14 cellular contexts compared by ENCODE assay signal in genomic region chr19:6063576-6063961, GRCh38. TPM values are rescaled to one million over a fixed set of nuclear protein-coding genes. Genes with fewer than 3 reads are reported as not detected.
DNase-seq lines count a peak whose midpoint lies in the region; ATAC-seq, FAIRE-seq and TF ChIP-seq lines count a peak whose summit lies in the region.
"Had no signal": no experiment of that assay in that cellular context is flagged by ENCODE, and none has a peak within 500 bp of the region (broad histone marks: within the 10 kb centered on the region; RNA-seq: fewer than 3 reads in every experiment).

No MANE protein-coding gene starts in this region.

- H3K36me3 ChIP-seq in Peyer's patch (no peaks in the 10 kb centered on the region), H1 (ENCODE audit: control insufficient read depth in 2 of 4, insufficient read depth in 4 of 4, low read length in 3 of 4) (no peaks in the 10 kb centered on the region), testis (ENCODE audit: low read depth, missing control alignments) (no peaks in the 10 kb centered on the region)

- no peak overlapping the region for H3K56ac ChIP-seq in H1 (replicated peaks; ENCODE audit: insufficient read length, low read depth, low read length)

- H2BK20ac ChIP-seq in H1 (ENCODE audit: low read length) = no peak overlapping the region

- CTCF ChIA-PET in H1 (lab: Charles Lee; ENCODE audit: partially characterized antibody) = interaction anchor here (1.0 to 4.1 kb wide), 3 partner anchors 16 to 689 kb away, joined by 3 to 17 read pairs (median 3); no protein-coding TSS in a partner anchor
- CTCF ChIA-PET in activated CD4-positive, alpha-beta T cell treated with anti-CD3 and anti-CD28 coated beads for 36 hours (lab: Charles Lee) = interaction anchor here (0.8 kb wide), 1 partner anchor 14 kb away, joined by 3 read pairs; no protein-coding TSS in a partner anchor

- no peaks in the 10 kb centered on the region for H3K27me3 ChIP-seq in Peyer's patch
- no peaks in the 10 kb centered on the region for H3K27me3 ChIP-seq in H1 (replicated peaks in 1 of 4; ENCODE audit: control insufficient read depth in 3 of 4, extremely low read depth in 1 of 4, insufficient read depth in 3 of 4, low read length in 3 of 4)
- no peaks in the 10 kb centered on the region for H3K27me3 ChIP-seq in testis

- peaks cover 3% of the 10 kb centered on the region for H3K36me3 Mint-ChIP-seq in nephron (ENCODE audit: low read depth)
- no peaks in the 10 kb centered on the region for H3K36me3 Mint-ChIP-seq in activated CD4-positive, alpha-beta T cell treated with anti-CD3 and anti-CD28 coated beads for 36 hours (ENCODE audit: low read depth)

- H3K9ac ChIP-seq in H1 (replicated peaks in 1 of 4; ENCODE audit: extremely low read depth in 1 of 4, low read depth in 3 of 4, low read length in 3 of 4) = no peak overlapping the region

- no peak overlapping the region for H2BK120ac ChIP-seq in H1 (replicated peaks; ENCODE audit: low read depth, low read length)

- peak overlapping the region; percentile 10 to 81 (median 54) for H3K27ac Mint-ChIP-seq in nephron
- no peak overlapping the region for H3K27ac Mint-ChIP-seq in activated CD4-positive, alpha-beta T cell treated with anti-CD3 and anti-CD28 coated beads for 36 hours

- TF ChIP-seq CTCF in Peyer's patch (IDR thresholded peaks at IDR 0.05) (no peak), H1 (IDR thresholded peaks at IDR 0.05; ENCODE audit: control extremely low read depth in 1 of 3, insufficient read depth in 1 of 3, low read depth in 1 of 3, low read length in 3 of 3) (no peak), nephron (IDR thresholded peaks at IDR 0.05; ENCODE audit: unreplicated experiment in 3 of 3) (no peak), testis (IDR thresholded peaks at IDR 0.05) (no peak)

- no peak for FAIRE-seq in H1 (lab: Jason Lieb, UNC)

- H4K8ac ChIP-seq in H1 (ENCODE audit: extremely low read depth, insufficient read depth, low read length) = no peak overlapping the region

- H4K5ac ChIP-seq in H1 (ENCODE audit: insufficient read length, low read depth, low read length) = no peak overlapping the region

- H3K18ac ChIP-seq in H1 (ENCODE audit: extremely low read depth, low read length) = no peak overlapping the region; the same call in 1 of the 2 replicates

- H3K4me3 ChIP-seq in Peyer's patch = no peak overlapping the region
- no peak overlapping the region for H3K4me3 ChIP-seq in H1 (ENCODE audit: extremely low read depth in 1 of 4, insufficient read depth in 2 of 4, low read depth in 3 of 4, low read length in 4 of 4)
- H3K4me3 ChIP-seq in testis = no peak overlapping the region

- 94% methylated on average over 7 of the region's 7 CpGs; no CpG with 5 or more reads in 1 of the 2 experiments for WGBS in H1 (ENCODE audit: extremely low coverage in 1 of 2, insufficient coverage in 1 of 2, insufficient read length in 1 of 2, insufficient replicate concordance in 2 of 2, low coverage in 1 of 2, low lambda C conversion rate in 2 of 2, missing lambda C conversion rate in 1 of 2), 2 experiments
- 60 to 80% methylated on average over 3 to 7 of the region's 7 CpGs for WGBS in testis, 2 donors

- intact Hi-C loops in testis (cut with DNase I; ENCODE audit: low total_unique reads) = no loop called here
- intact Hi-C loops in activated CD4-positive, alpha-beta T cell treated with anti-CD3 and anti-CD28 coated beads for 36 hours (cut with DNase I, micrococcal nuclease) = no loop called here

- no peak overlapping the region for H2AFZ ChIP-seq in H1 (ENCODE audit: low read length)

- DNase-seq in Peyer's patch (no peak), H1 (ENCODE audit: low read depth in 1 of 2, low spot score in 2 of 2) (no peak), testis (peak; percentile 7), NCI-H1930 (lab: John Stamatoyannopoulos, UW) (no peak)
- DNase-seq in activated CD8-positive, alpha-beta memory T cell treated with anti-CD3 and anti-CD28 coated beads for 24 hours = no peak
- no peak for DNase-seq in activated CD4-positive, alpha-beta T cell treated with anti-CD3 and anti-CD28 coated beads for 36 hours
- DNase-seq: activated CD8-positive, alpha-beta T cell treated with anti-CD3 and anti-CD28 coated beads for 36 hours; COR-L47; effector memory CD8-positive, alpha-beta T cell; NCI-H1436; stimulated activated naive CD4-positive, alpha-beta T cell treated with Interleukin-2 at 50 U/mL for 16 hours; SW 1271 had no signal

- no peak overlapping the region; the same call in 1 of the 2 replicates for H2BK12ac ChIP-seq in H1 (ENCODE audit: low read depth, low read length)

- 0 out of 2 replicates have a peak, but pooled peaks cover 2% of the 10 kb centered on the region for H3K23me2 ChIP-seq in H1 (ENCODE audit: low read depth, low read length)

- TF ChIP-seq EP300 in H1 (IDR thresholded peaks at IDR 0.05; ENCODE audit: borderline replicate concordance in 1 of 2, low read depth in 2 of 2, low read length in 2 of 2) = no peak

- no peak overlapping the region for H4K91ac ChIP-seq in H1 (replicated peaks; ENCODE audit: insufficient read length, low read length)

- H3K4me1 Mint-ChIP-seq in nephron = peaks cover 31% of the 10 kb centered on the region
- H3K4me1 Mint-ChIP-seq in activated CD4-positive, alpha-beta T cell treated with anti-CD3 and anti-CD28 coated beads for 36 hours = peaks cover 60% of the 10 kb centered on the region

- H2BK15ac ChIP-seq in H1 (ENCODE audit: low read length) = no peak overlapping the region

- H3K9me3 Mint-ChIP-seq in nephron = no peaks in the 10 kb centered on the region
- H3K9me3 Mint-ChIP-seq in activated CD4-positive, alpha-beta T cell treated with anti-CD3 and anti-CD28 coated beads for 36 hours (ENCODE audit: low read depth) = no peaks in the 10 kb centered on the region
- H3K9me3 Mint-ChIP-seq: activated CD8-positive, alpha-beta T cell treated with anti-CD3 and anti-CD28 coated beads for 36 hours; effector memory CD8-positive, alpha-beta T cell had no signal

- POLR2A ChIA-PET in H1 (lab: Charles Lee; ENCODE audit: partially characterized antibody) = no interaction called here
- POLR2A ChIA-PET in activated CD4-positive, alpha-beta T cell treated with anti-CD3 and anti-CD28 coated beads for 36 hours (lab: Charles Lee) = no interaction called here

- peak overlapping the region in 3 of 4 donors; percentile 40 to 92 (median 69) for H3K27ac ChIP-seq in Peyer's patch
- 0 out of 2 replicates have a peak overlapping the region, but pooled peaks have one; percentile 38 for H3K27ac ChIP-seq in H1 (ENCODE audit: low read depth, low read length)
- H3K27ac ChIP-seq in testis = no peak overlapping the region

- H4K20me1 ChIP-seq in H1 (replicated peaks in 1 of 2; ENCODE audit: control insufficient read depth in 1 of 2, insufficient read depth in 2 of 2, low read length in 2 of 2) = peaks cover 2 to 4% of the 10 kb centered on the region in 2 experiments

- no peaks in the 10 kb centered on the region for H3K79me2 ChIP-seq in H1 (ENCODE audit: control insufficient read depth in 1 of 2, insufficient read depth in 2 of 2, low read length in 2 of 2)

- H3K79me1 ChIP-seq in H1 (ENCODE audit: low read depth, low read length) = no peaks in the 10 kb centered on the region

- no peak overlapping the region for H3K4ac ChIP-seq in H1 (replicated peaks; ENCODE audit: insufficient read length, low read depth, low read length)

- ATAC-seq in activated CD4-positive, alpha-beta T cell treated with anti-CD3 and anti-CD28 coated beads for 36 hours = no peak
- ATAC-seq: activated CD8-positive, alpha-beta T cell treated with anti-CD3 and anti-CD28 coated beads for 36 hours; effector memory CD8-positive, alpha-beta T cell had no signal

- no peak overlapping the region for H3K14ac ChIP-seq in H1 (ENCODE audit: insufficient read length)

- no peak overlapping the region for H3K23ac ChIP-seq in H1 (ENCODE audit: insufficient read length)

- no peak for TF ChIP-seq RAD21 in H1 (IDR thresholded peaks at IDR 0.05 in 1 of 2, conservative IDR thresholded peaks at IDR 0.05 in 1 of 2; ENCODE audit: low read depth in 2 of 2, low read length in 2 of 2)

- H3K9me3 ChIP-seq in Peyer's patch (no peaks in the 10 kb centered on the region), H1 (ENCODE audit: insufficient read depth in 2 of 2, low read depth in 1 of 2, low read length in 1 of 2) (no peaks in the 10 kb centered on the region), testis (no peaks in the 10 kb centered on the region)

- TF ChIP-seq POLR2A in Peyer's patch (IDR thresholded peaks at IDR 0.05) = no peak
- TF ChIP-seq POLR2A in H1 (IDR thresholded peaks at IDR 0.05; ENCODE audit: control extremely low read depth in 1 of 2, low read depth in 2 of 2, low read length in 2 of 2) = no peak
- TF ChIP-seq POLR2A in testis (IDR thresholded peaks at IDR 0.05) = no peak

- H2AK5ac ChIP-seq in H1 (ENCODE audit: low read depth, low read length) = no peak overlapping the region

- no peak overlapping the region for H2BK5ac ChIP-seq in H1 (ENCODE audit: low read depth, low read length)

- H3K4me2 ChIP-seq in H1 (ENCODE audit: insufficient read depth in 1 of 2, low read depth in 2 of 2, low read length in 2 of 2) = no peak overlapping the region

- no peak overlapping the region for H3K4me3 Mint-ChIP-seq in nephron
- H3K4me3 Mint-ChIP-seq in activated CD4-positive, alpha-beta T cell treated with anti-CD3 and anti-CD28 coated beads for 36 hours = no peak overlapping the region
- H3K4me3 Mint-ChIP-seq: activated CD8-positive, alpha-beta T cell treated with anti-CD3 and anti-CD28 coated beads for 36 hours; effector memory CD8-positive, alpha-beta T cell had no signal

- peaks cover 9% of the 10 kb centered on the region for H3K27me3 Mint-ChIP-seq in nephron (ENCODE audit: low read depth)
- peaks cover 5% of the 10 kb centered on the region for H3K27me3 Mint-ChIP-seq in activated CD4-positive, alpha-beta T cell treated with anti-CD3 and anti-CD28 coated beads for 36 hours
- H3K27me3 Mint-ChIP-seq: activated CD8-positive, alpha-beta T cell treated with anti-CD3 and anti-CD28 coated beads for 36 hours; progenitor cell of endocrine pancreas had no signal

- H3K4me1 ChIP-seq in Peyer's patch = peaks cover 0 to 83% (median 2%) of the 10 kb centered on the region in 4 donors
- H3K4me1 ChIP-seq in H1 (replicated peaks in 1 of 4; ENCODE audit: control insufficient read depth in 3 of 4, insufficient read depth in 4 of 4, low read length in 3 of 4) = peaks cover 3 to 6% (median 5%) of the 10 kb centered on the region in 4 experiments; a peak in 6 of 7 replicates
- peaks cover 7% of the 10 kb centered on the region for H3K4me1 ChIP-seq in testis

RNA-seq across cellular contexts. Expression of gene RFX2, which starts 46.7 kb away (rescaled TPM):
- total RNA-seq in Peyer's patch (10 to 100 TPM in 2 of 4 donors, 1 to 10 TPM in 2; 2.6 to 33.9 (median 10.3) TPM), testis (100 to 1,000 TPM in 1 of 2 donors, 10 to 100 TPM in 1; 92.9 to 127 TPM)
- 4.8 and 5.5 TPM in 2 replicates for total RNA-seq in H1 (2021; fragmentation: NEBNext Ultra II Directional; extraction: Animal tissue kit (Norgen Biotek cat#: 25700))
- polyA plus RNA-seq in H1 (2011; rRNA removed) (5.3 and 5.9 TPM in 2 replicates), testis (ENCODE audit: insufficient read depth, low read depth, low replicate concordance) (197 TPM)
- polyA plus RNA-seq in H1 (2011; cell fraction: cytosol; rRNA removed) = 5.6 TPM
- polyA plus RNA-seq in H1 (2011; cell fraction: nucleus; rRNA removed) = 7.7 TPM
- 1.8 to 4.5 TPM (median 3.3 TPM) in 4 replicates for polyA plus RNA-seq in H1 (2012, experiment 1 of 2)
- polyA plus RNA-seq in H1 (2012, experiment 2 of 2) = 3.1 TPM
- polyA plus RNA-seq in H1 (2013, experiment 1 of 2) = 2.8 TPM
- polyA plus RNA-seq in H1 (2013, experiment 2 of 2) = 3.4 TPM
- polyA minus RNA-seq in H1 (2011; rRNA and poly(A)+ RNA removed) = 5.0 and 6.5 TPM in 2 replicates
- polyA minus RNA-seq in H1 (2011; cell fraction: cytosol; rRNA and poly(A)+ RNA removed) = 7.0 TPM
- 9.9 TPM for polyA minus RNA-seq in H1 (2011; cell fraction: nucleus; rRNA and poly(A)+ RNA removed)
- total RNA-seq in activated CD4-positive, alpha-beta T cell treated with anti-CD3 and anti-CD28 coated beads for 36 hours = 1 to 10 TPM; 8.6 to 8.9 TPM

Comparison
In these comparisons a context has a peak if more than half of its experiments do, and no peak if none do; other contexts are left out.
1. H3K27ac ChIP-seq: peak in Peyer's patch (3 of 4) and H1 (single experiment); none in testis (0 of 2).